8 cellular contexts compared by ENCODE assay signal in genomic region chr21:14215971-14216621, GRCh38.
A peak's percentile ranks its signal among the peaks of the same experiment; 100 is the strongest.
DNase-seq lines count a peak whose midpoint lies in the region; ATAC-seq and TF ChIP-seq lines count a peak whose summit lies in the region.

Gene RBM11 (plus strand): TSS chr21:14216157. CDS start chr21:14216187, 30 bp downstream.

- H3K4me3 ChIP-seq in ACC112 (ENCODE audit: low read depth, low read length) (peak within 1 kb of the TSS; percentile 70), mucosa of rectum (ENCODE audit: low read length in 2 of 2) (peak within 1 kb of the TSS; percentile 54 to 78)

- H3K79me2 ChIP-seq in ACC112 (ENCODE audit: control insufficient read depth, insufficient read depth, low read length, unreplicated experiment) = no peaks in the 10 kb centered on the region

- no peak within 1 kb of the TSS for H3K27ac ChIP-seq in ACC112 (ENCODE audit: low read depth, low read length)
- no peak within 1 kb of the TSS for H3K27ac ChIP-seq in mucosa of rectum (ENCODE audit: low read depth in 2 of 2, low read length in 2 of 2)

- DNase-seq in NCI-H774 (lab: John Stamatoyannopoulos, UW) (peak; percentile 82), erythroblast (lab: John Stamatoyannopoulos, UW) (peak; percentile 83 to 91)
- DNase-seq in activated CD8-positive, alpha-beta memory T cell treated with anti-CD3 and anti-CD28 coated beads, Interleukin-2, amount 50 U/mL, for 48 hours = peak; percentile 88
- peak; percentile 52 to 54 for DNase-seq in stimulated activated CD8-positive, alpha-beta memory T cell treated with anti-CD3 and anti-CD28 coated beads, Interleukin-4, amount 100 ng/mL, for 1 hour (ENCODE audit: low read depth in 2 of 2, low spot score in 1 of 2)

- H3K4me1 ChIP-seq in ACC112 (ENCODE audit: control insufficient read depth, insufficient read depth, low read length, unreplicated experiment) = peaks cover 3% of the 10 kb centered on the region
- no peaks in the 10 kb centered on the region for H3K4me1 ChIP-seq in mucosa of rectum (ENCODE audit: control insufficient read depth in 2 of 2, insufficient read depth in 2 of 2, low read length in 2 of 2)

- no peaks in the 10 kb centered on the region for H3K9me3 ChIP-seq in mucosa of rectum (ENCODE audit: control insufficient read depth in 2 of 2, low read length in 2 of 2)

- TF ChIP-seq POLR2A in erythroblast (IDR thresholded peaks at IDR 0.05; ENCODE audit: low read length) = no peak

- peak within 1 kb of the TSS; percentile 26 to 36 for H3K9ac ChIP-seq in mucosa of rectum (ENCODE audit: low read depth in 1 of 2, low read length in 2 of 2)

- peak within 1 kb of the TSS; percentile 20 for H2AFZ ChIP-seq in ACC112 (ENCODE audit: low read length, unreplicated experiment)

- H3K27me3 ChIP-seq in ACC112 (ENCODE audit: insufficient read depth, low read length) (peaks cover 49% of the 10 kb centered on the region), mucosa of rectum (ENCODE audit: control insufficient read depth in 2 of 2, insufficient read depth in 2 of 2, low read length in 2 of 2) (no peaks in the 10 kb centered on the region)

- H3K36me3 ChIP-seq in ACC112 (ENCODE audit: insufficient read depth, low read length) (no peaks in the 10 kb centered on the region), mucosa of rectum (ENCODE audit: control insufficient read depth in 2 of 2, insufficient read depth in 2 of 2, low read length in 2 of 2) (no peaks in the 10 kb centered on the region)

- ATAC-seq in GM18867 (IDR thresholded peaks at IDR 0.05; ENCODE audit: unreplicated experiment) = peak; percentile 99
- ATAC-seq in HG03159 (IDR thresholded peaks at IDR 0.05; ENCODE audit: unreplicated experiment) = peak; percentile 97
